18 cellular contexts compared by ENCODE assay signal in the genomic region with DNA sequence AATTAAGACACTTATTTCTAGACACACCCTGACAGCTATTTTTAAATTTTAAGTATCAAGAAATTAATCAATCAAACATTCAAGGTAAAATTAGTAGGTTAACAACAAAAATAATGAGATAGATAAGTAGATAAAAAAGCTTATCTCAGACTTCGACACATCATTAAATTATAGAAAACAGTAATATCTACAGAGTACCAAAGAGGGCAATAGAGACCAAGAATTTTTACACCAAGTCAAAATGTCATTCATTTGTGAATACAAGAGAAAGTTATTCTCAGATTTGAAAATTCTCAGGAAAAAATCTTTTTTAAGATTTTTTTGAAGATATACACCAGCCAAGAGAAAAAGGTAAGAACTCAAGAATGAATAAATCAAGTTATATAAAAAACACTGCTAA.
"Had no signal": no experiment of that assay in that cellular context is flagged by ENCODE, and none has a peak within 500 bp of the region (broad histone marks: within the 10 kb centered on the region; RNA-seq: fewer than 3 reads in every experiment).

No MANE protein-coding gene starts in this region.

- H3K9me3 ChIP-seq: prostate gland, right atrium auricular region, suprapubic skin, upper lobe of left lung had no signal

- FAIRE-seq: keratinocyte had no signal

- H3K36me3 Mint-ChIP-seq: activated naive CD8-positive, alpha-beta T cell treated with anti-CD3 and anti-CD28 coated beads for 36 hours had no signal

- H3K27ac Mint-ChIP-seq: activated naive CD8-positive, alpha-beta T cell treated with anti-CD3 and anti-CD28 coated beads for 36 hours; nephron progenitor cell; stimulated activated naive CD8-positive, alpha-beta T cell treated with anti-CD3 and anti-CD28 coated beads, Interleukin-15, Interleukin-2, amounts not matched to agents 100 ng/mL and 50 ng/mL, for 24 hours; T-helper 17 cell had no signal

- H3K9me3 Mint-ChIP-seq: activated naive CD8-positive, alpha-beta T cell treated with anti-CD3 and anti-CD28 coated beads for 36 hours; nephron progenitor cell; stimulated activated naive CD8-positive, alpha-beta T cell treated with anti-CD3 and anti-CD28 coated beads, Interleukin-15, Interleukin-2, amounts not matched to agents 100 ng/mL and 50 ng/mL, for 24 hours had no signal

- H3K27ac ChIP-seq: cardiac muscle cell, prostate gland, right atrium auricular region, skin epidermis, suprapubic skin, upper lobe of left lung had no signal

- DNase-seq: activated CD4-positive, alpha-beta T cell treated with anti-CD3 and anti-CD28 coated beads, Interleukin-2, amount 50 U/mL, for 48 hours; activated naive CD4-positive, alpha-beta T cell; activated naive CD8-positive, alpha-beta T cell treated with anti-CD3 and anti-CD28 coated beads for 36 hours; activated T-cell treated with anti-CD3 and anti-CD28 coated beads for 4 hours; amniotic stem cell; hypothalamus; nephron progenitor cell; occipital lobe; T-helper 17 cell; upper lobe of left lung had no signal

- H3K4me1 ChIP-seq: prostate gland, right atrium auricular region, upper lobe of left lung had no signal

- H3K27me3 Mint-ChIP-seq: activated naive CD8-positive, alpha-beta T cell treated with anti-CD3 and anti-CD28 coated beads for 36 hours; stimulated activated naive CD8-positive, alpha-beta T cell treated with anti-CD3 and anti-CD28 coated beads, Interleukin-15, Interleukin-2, amounts not matched to agents 100 ng/mL and 50 ng/mL, for 24 hours; T-helper 17 cell had no signal

- ATAC-seq: T-helper 17 cell had no signal

- H3K27me3 ChIP-seq: cardiac muscle cell, right atrium auricular region, suprapubic skin, upper lobe of left lung had no signal

- H3K36me3 ChIP-seq: cardiac muscle cell, prostate gland, right atrium auricular region, suprapubic skin, upper lobe of left lung had no signal

- H3K4me1 Mint-ChIP-seq: activated naive CD8-positive, alpha-beta T cell treated with anti-CD3 and anti-CD28 coated beads for 36 hours; nephron progenitor cell; T-helper 17 cell had no signal

- H3K4me3 Mint-ChIP-seq: activated naive CD8-positive, alpha-beta T cell treated with anti-CD3 and anti-CD28 coated beads for 36 hours; nephron progenitor cell; stimulated activated naive CD8-positive, alpha-beta T cell treated with anti-CD3 and anti-CD28 coated beads, Interleukin-15, Interleukin-2, amounts not matched to agents 100 ng/mL and 50 ng/mL, for 24 hours; T-helper 17 cell had no signal

- H3K4me3 ChIP-seq: cardiac muscle cell, lung, prostate gland, right atrium auricular region, skin epidermis, suprapubic skin, upper lobe of left lung had no signal
